In the genomic region with DNA sequence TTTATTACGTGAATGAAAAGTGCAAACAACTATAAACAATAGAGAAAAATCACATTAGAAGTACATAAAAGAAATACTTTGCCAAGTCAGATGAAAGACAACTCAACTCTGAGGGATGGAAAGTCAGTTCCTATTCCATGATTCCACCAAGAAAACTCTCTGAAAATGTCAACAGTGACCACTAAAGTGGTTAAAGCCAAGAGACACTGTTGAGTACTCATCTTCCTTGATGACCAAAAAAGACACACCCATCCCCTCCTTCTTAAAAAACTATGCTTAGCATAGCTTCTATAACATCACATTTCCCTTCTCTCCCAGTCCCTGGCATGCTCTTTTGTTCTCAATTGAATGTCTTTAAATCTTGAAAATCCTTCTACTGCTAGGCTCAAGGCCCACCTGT, we compare ENCODE assay signal across 26 cellular contexts.
DNase-seq lines count a peak whose midpoint lies in the region; ATAC-seq and TF ChIP-seq lines count a peak whose summit lies in the region.
"Had no signal": no experiment of that assay in that cellular context is flagged by ENCODE, and none has a peak within 500 bp of the region (broad histone marks: within the 10 kb centered on the region; RNA-seq: fewer than 3 reads in every experiment).

No MANE protein-coding gene starts in this region.

- H4K20me1 ChIP-seq in GM23338 (replicated peaks; ENCODE audit: insufficient read depth): no peaks in the 10 kb centered on the region

- ATAC-seq in GM23338 (no peak), WTC11 (no peak), HG03571 (IDR thresholded peaks at IDR 0.05; ENCODE audit: unreplicated experiment) (no peak), GM19455 (IDR thresholded peaks at IDR 0.05; ENCODE audit: unreplicated experiment) (no peak)
- ATAC-seq: CD8-positive, alpha-beta T cell had no signal

- TF ChIP-seq CTCF in GM23338 (conservative IDR thresholded peaks at IDR 0.05; ENCODE audit: low read depth in 2 of 2) (no peak), WTC11 (IDR thresholded peaks at IDR 0.05) (no peak), nephron progenitor cell (IDR thresholded peaks at IDR 0.05) (no peak)

- no peak overlapping the region for H3K4me3 ChIP-seq in GM23338

- peaks cover 2% of the 10 kb centered on the region; the same call in 2 of the 3 replicates for H3K36me3 Mint-ChIP-seq in GM23338 (ENCODE audit: low read depth)
- peaks cover 2% of the 10 kb centered on the region; the same call in 1 of the 2 replicates for H3K36me3 Mint-ChIP-seq in WTC11
- H3K36me3 Mint-ChIP-seq in nephron progenitor cell (ENCODE audit: low read depth): peaks cover 40% of the 10 kb centered on the region
- H3K36me3 Mint-ChIP-seq: CD8-positive, alpha-beta T cell had no signal

- CTCF ChIA-PET in WTC11 (lab: Charles Lee): no interaction called here

- peaks cover 96% of the 10 kb centered on the region for H3K79me2 ChIP-seq in GM23338 (replicated peaks; ENCODE audit: insufficient read depth)

- DNase-seq in AG20443 (ENCODE audit: low spot score): peak; percentile 43
- no peak for DNase-seq in GM23338 (ENCODE audit: low spot score)
- DNase-seq in WTC11 (ENCODE audit: low spot score): no peak
- no peak for DNase-seq in nephron progenitor cell
- no peak for DNase-seq in putamen (ENCODE audit: low spot score)
- DNase-seq: Caco-2; CD8-positive, alpha-beta T cell; DMS79; GOT3; HCEC 1CT; NCI-H1048; NCI-H1417; NCI-H1694; NCI-H2029 treated with DMSO at 0.1 percent for 48 hours; NCI-H446 treated with DMSO at 0.1 percent for 48 hours; NCI-H526; NCI-H82; NK-92 treated with Interleukin-12 subunit alpha and Interleukin-12 subunit beta, amount 100 ng/mL, for 24 hours; Right ventricle myocardium superior; RPMI8226 had no signal

- H3K36me3 ChIP-seq in GM23338 (ENCODE audit: insufficient read depth): no peaks in the 10 kb centered on the region

- H2AFZ ChIP-seq in GM23338: no peak overlapping the region

- H3K27me3 Mint-ChIP-seq in GM23338 (ENCODE audit: insufficient read depth, low read depth, poor library complexity): peaks cover 9% of the 10 kb centered on the region
- no peaks in the 10 kb centered on the region for H3K27me3 Mint-ChIP-seq in WTC11 (ENCODE audit: low read depth)
- H3K27me3 Mint-ChIP-seq in nephron progenitor cell (ENCODE audit: low read depth, poor library complexity): no peaks in the 10 kb centered on the region

- H3K4me2 ChIP-seq in GM23338: no peak overlapping the region
- H3K4me2 ChIP-seq: KMS-11 had no signal

- peaks cover 43% of the 10 kb centered on the region for H3K4me1 ChIP-seq in GM23338 (ENCODE audit: insufficient read depth)
- H3K4me1 ChIP-seq: Caco-2 had no signal

- H3F3A ChIP-seq in GM23338 (replicated peaks; ENCODE audit: low read depth): no peaks in the 10 kb centered on the region; the same call in 1 of the 2 replicates

- peaks cover 11% of the 10 kb centered on the region for H3K9me2 ChIP-seq in GM23338 (ENCODE audit: insufficient read depth)

- H3K27me3 ChIP-seq in GM23338 (ENCODE audit: insufficient read depth): no peaks in the 10 kb centered on the region

- POLR2A ChIA-PET in WTC11 (lab: Charles Lee): no interaction called here

- H3K4me3 Mint-ChIP-seq in GM23338: no peak overlapping the region
- H3K4me3 Mint-ChIP-seq in WTC11: no peak overlapping the region
- H3K4me3 Mint-ChIP-seq in nephron progenitor cell: no peak overlapping the region
- H3K4me3 Mint-ChIP-seq: B cell; CD8-positive, alpha-beta T cell; IgD-negative memory B cell had no signal

- 0 out of 2 replicates have a peak overlapping the region, but pooled peaks have one; percentile 9 for H3K27ac Mint-ChIP-seq in GM23338
- peak overlapping the region; percentile 36; the same call in 1 of the 2 replicates for H3K27ac Mint-ChIP-seq in WTC11
- peak overlapping the region; percentile 3 for H3K27ac Mint-ChIP-seq in nephron progenitor cell
- H3K27ac Mint-ChIP-seq: B cell; CD8-positive, alpha-beta T cell; IgD-negative memory B cell had no signal

- H3K4me1 Mint-ChIP-seq in GM23338 (peaks cover 64% of the 10 kb centered on the region), WTC11 (peaks cover 75% of the 10 kb centered on the region), nephron progenitor cell (peaks cover 76% of the 10 kb centered on the region)

- no peak overlapping the region for H3K27ac ChIP-seq in GM23338 (ENCODE audit: low read depth)
- H3K27ac ChIP-seq: C4-2B, KMS-11 had no signal

- H3K9me3 Mint-ChIP-seq in GM23338: no peaks in the 10 kb centered on the region
- H3K9me3 Mint-ChIP-seq in WTC11: peaks cover 7% of the 10 kb centered on the region; the same call in 1 of the 2 replicates
- peaks cover 4% of the 10 kb centered on the region for H3K9me3 Mint-ChIP-seq in nephron progenitor cell
- H3K9me3 Mint-ChIP-seq: CD8-positive, alpha-beta T cell had no signal

TF ChIP-seq in GM23338, 12 proteins besides CTCF, POLR2A, EP300 and RAD21 (continues in another document):
- TF ChIP-seq ZNF114 (CRISPR knock-in tag; IDR thresholded peaks at IDR 0.05) (no peak), NANOG (IDR thresholded peaks at IDR 0.05; ENCODE audit: borderline replicate concordance) (no peak), JUNB (IDR thresholded peaks at IDR 0.05; ENCODE audit: unreplicated experiment) (no peak), POLR2AphosphoS5 (IDR thresholded peaks at IDR 0.05; ENCODE audit: low read depth) (no peak), EZH2phosphoT487 (IDR thresholded peaks at IDR 0.05; ENCODE audit: unreplicated experiment) (no peak), EZH2 (IDR thresholded peaks at IDR 0.05; ENCODE audit: low read depth, unreplicated experiment) (no peak), STAT1 (IDR thresholded peaks at IDR 0.05; ENCODE audit: unreplicated experiment) (no peak)
- TF ChIP-seq, protein P1, sequence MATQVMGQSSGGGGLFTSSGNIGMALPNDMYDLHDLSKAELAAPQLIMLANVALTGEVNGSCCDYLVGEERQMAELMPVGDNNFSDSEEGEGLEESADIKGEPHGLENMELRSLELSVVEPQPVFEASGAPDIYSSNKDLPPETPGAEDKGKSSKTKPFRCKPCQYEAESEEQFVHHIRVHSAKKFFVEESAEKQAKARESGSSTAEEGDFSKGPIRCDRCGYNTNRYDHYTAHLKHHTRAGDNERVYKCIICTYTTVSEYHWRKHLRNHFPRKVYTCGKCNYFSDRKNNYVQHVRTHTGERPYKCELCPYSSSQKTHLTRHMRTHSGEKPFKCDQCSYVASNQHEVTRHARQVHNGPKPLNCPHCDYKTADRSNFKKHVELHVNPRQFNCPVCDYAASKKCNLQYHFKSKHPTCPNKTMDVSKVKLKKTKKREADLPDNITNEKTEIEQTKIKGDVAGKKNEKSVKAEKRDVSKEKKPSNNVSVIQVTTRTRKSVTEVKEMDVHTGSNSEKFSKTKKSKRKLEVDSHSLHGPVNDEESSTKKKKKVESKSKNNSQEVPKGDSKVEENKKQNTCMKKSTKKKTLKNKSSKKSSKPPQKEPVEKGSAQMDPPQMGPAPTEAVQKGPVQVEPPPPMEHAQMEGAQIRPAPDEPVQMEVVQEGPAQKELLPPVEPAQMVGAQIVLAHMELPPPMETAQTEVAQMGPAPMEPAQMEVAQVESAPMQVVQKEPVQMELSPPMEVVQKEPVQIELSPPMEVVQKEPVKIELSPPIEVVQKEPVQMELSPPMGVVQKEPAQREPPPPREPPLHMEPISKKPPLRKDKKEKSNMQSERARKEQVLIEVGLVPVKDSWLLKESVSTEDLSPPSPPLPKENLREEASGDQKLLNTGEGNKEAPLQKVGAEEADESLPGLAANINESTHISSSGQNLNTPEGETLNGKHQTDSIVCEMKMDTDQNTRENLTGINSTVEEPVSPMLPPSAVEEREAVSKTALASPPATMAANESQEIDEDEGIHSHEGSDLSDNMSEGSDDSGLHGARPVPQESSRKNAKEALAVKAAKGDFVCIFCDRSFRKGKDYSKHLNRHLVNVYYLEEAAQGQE (IDR thresholded peaks at IDR 0.05; ENCODE audit: unreplicated experiment): no peak

TF ChIP-seq in WTC11, 78 proteins besides CTCF, POLR2A, EP300 and RAD21 (continues in another document):
- TF ChIP-seq ZNF423 (CRISPR knock-in tag; IDR thresholded peaks at IDR 0.05) (no peak), FOXK1 (CRISPR knock-in tag; IDR thresholded peaks at IDR 0.05) (no peak), SMAD3 (CRISPR knock-in tag; IDR thresholded peaks at IDR 0.05; ENCODE audit: borderline replicate concordance) (no peak), CREB1 (CRISPR knock-in tag; IDR thresholded peaks at IDR 0.05) (no peak), NFE2L1 (CRISPR knock-in tag; IDR thresholded peaks at IDR 0.05) (no peak), MXD4 (CRISPR knock-in tag; IDR thresholded peaks at IDR 0.05; ENCODE audit: borderline replicate concordance) (no peak), ZNF232 (CRISPR knock-in tag; IDR thresholded peaks at IDR 0.05) (no peak), OVOL2 (CRISPR knock-in tag; IDR thresholded peaks at IDR 0.05; ENCODE audit: borderline replicate concordance) (no peak)
- TF ChIP-seq, protein P2, sequence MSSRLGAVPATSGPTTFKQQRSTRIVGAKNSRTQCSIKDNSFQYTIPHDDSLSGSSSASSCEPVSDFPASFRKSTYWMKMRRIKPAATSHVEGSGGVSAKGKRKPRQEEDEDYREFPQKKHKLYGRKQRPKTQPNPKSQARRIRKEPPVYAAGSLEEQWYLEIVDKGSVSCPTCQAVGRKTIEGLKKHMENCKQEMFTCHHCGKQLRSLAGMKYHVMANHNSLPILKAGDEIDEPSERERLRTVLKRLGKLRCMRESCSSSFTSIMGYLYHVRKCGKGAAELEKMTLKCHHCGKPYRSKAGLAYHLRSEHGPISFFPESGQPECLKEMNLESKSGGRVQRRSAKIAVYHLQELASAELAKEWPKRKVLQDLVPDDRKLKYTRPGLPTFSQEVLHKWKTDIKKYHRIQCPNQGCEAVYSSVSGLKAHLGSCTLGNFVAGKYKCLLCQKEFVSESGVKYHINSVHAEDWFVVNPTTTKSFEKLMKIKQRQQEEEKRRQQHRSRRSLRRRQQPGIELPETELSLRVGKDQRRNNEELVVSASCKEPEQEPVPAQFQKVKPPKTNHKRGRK (CRISPR knock-in tag; IDR thresholded peaks at IDR 0.05; ENCODE audit: borderline replicate concordance): no peak
